Comparison of ENCODE assay signal across 25 cellular contexts in genomic region chr3:160253298-160253697, GRCh38. TPM values are rescaled to one million over a fixed set of nuclear protein-coding genes. Genes with fewer than 3 reads are reported as not detected.
"Had no signal": no experiment of that assay in that cellular context is flagged by ENCODE, and none has a peak within 500 bp of the region (broad histone marks: within the 10 kb centered on the region; RNA-seq: fewer than 3 reads in every experiment).

No MANE protein-coding gene starts in this region.

- DNase-seq: hippocampal formation; immature natural killer cell; kidney; left colon; left lung; mesendoderm; naive thymus-derived CD4-positive, alpha-beta T cell; ovary; retina; right cardiac atrium; small intestine; spleen; stimulated activated CD4-positive, alpha-beta T cell treated with anti-CD3 and anti-CD28 coated beads, Interleukin-4, amount 100 ng/mL, for 24 hours; stimulated activated naive CD4-positive, alpha-beta T cell; tibial artery; upper lobe of right lung had no signal

- ATAC-seq: left colon; left lung; natural killer cell treated with Interleukin-12 subunit alpha and Interleukin-12 subunit beta and Interleukin-15 and Interleukin-18, amount 100 ng/mL, for 72 hours; right cardiac atrium; sciatic nerve; stimulated activated effector memory CD8-positive, alpha-beta T cell treated with anti-CD3 and anti-CD28 coated beads, Interleukin-12 subunit alpha, Interleukin-12 subunit beta, amount 100 ng/mL, for 72 hours; upper lobe of right lung had no signal

- FAIRE-seq: islet of Langerhans, kidney, small intestine, urothelium cell line had no signal

- H3K9me3 ChIP-seq: left lung, ovary, spleen, suprapubic skin, thoracic aorta, tibial artery, upper lobe of right lung had no signal

- H3K27ac ChIP-seq: left lung, ovary, spleen, suprapubic skin, thoracic aorta, tibial artery, upper lobe of right lung had no signal

- H3K4me3 ChIP-seq: left lung, lung, ovary, spleen, suprapubic skin, thoracic aorta, tibial artery, upper lobe of right lung had no signal

- H3K27me3 ChIP-seq: left lung, ovary, spleen, suprapubic skin, tibial artery, upper lobe of right lung had no signal

- H3K4me1 ChIP-seq: left lung, spleen, suprapubic skin, tibial artery, upper lobe of right lung had no signal

- H3K36me3 ChIP-seq: left lung, ovary, suprapubic skin, thoracic aorta, upper lobe of right lung had no signal

RNA-seq across cellular contexts. Expression of gene C3orf80, which starts 28.1 kb away (rescaled TPM):
- total RNA-seq: mesothelial cell of epicardium; natural killer cell treated with Interleukin-12 subunit alpha and Interleukin-12 subunit beta and Interleukin-15 and Interleukin-18, amount 100 ng/mL, for 72 hours had no signal
- polyA plus RNA-seq: immature natural killer cell; naive thymus-derived CD4-positive, alpha-beta T cell had no signal
